Comparison of ENCODE assay signal across 24 cellular contexts in the genomic region with DNA sequence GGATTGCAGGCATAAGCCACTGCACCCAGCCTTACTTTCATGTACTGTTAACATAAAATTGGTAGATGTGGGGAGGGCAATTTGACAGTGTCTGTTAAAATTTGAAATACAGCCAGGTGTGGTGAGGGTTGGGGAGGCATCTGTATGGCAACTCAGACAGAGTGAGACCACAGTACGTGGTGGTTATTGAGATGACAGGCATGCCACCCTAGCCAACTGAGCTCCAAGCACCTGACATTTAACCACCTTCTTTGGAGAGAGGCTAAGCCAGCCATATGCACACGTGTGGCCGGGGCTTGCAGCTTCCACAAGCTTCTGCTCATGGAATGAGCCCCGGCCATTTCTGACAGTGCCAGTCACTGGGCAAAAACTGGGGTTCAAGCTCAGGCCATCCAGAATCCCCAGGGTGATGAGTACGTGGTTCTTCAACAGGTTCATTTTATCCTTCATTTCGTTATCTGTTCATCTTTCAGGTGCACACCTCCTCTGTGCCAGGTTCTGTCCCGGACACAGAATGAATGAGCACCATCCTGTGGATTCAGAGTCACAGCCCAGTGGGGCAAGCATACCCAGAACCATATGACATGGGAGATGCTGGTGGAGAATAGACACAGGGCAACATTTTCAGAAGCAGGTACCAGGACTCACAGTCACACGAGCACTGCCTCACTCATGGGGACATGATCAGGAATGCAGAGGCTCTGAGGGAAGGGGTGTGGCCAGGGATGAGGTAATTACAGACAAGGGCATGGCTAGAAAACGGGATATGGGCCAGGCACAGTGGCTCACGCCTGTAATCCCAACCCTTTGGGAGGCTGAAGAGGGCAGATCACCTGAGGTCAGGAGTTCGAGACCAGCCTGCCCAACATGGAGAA. TPM values are rescaled to one million over a fixed set of nuclear protein-coding genes. Genes with fewer than 3 reads are reported as not detected.
DNase-seq lines count a peak whose midpoint lies in the region; ATAC-seq and TF ChIP-seq lines count a peak whose summit lies in the region.
"Had no signal": no experiment of that assay in that cellular context is flagged by ENCODE, and none has a peak within 500 bp of the region (broad histone marks: within the 10 kb centered on the region; RNA-seq: fewer than 3 reads in every experiment).

No MANE protein-coding gene starts in this region.

- no peak for DNase-seq in DND-41
- DNase-seq in HCT116 (ENCODE audit: low read depth, low spot score), result no peak
- peak; percentile 52 for DNase-seq in coronary artery (ENCODE audit: low spot score)
- no peak for DNase-seq in mucosa of descending colon
- no peak for DNase-seq in stimulated activated CD4-positive, alpha-beta T cell treated with anti-CD3 and anti-CD28 coated beads, Interleukin-2, amount 100 ng/mL, for 48 hours
- no peak for DNase-seq in KBM-7
- DNase-seq in activated T-cell treated with anti-CD3 and anti-CD28 coated beads, Interleukin-2, amount 50 U/mL, for 1 hour, result no peak
- DNase-seq: C1 segment of cervical spinal cord; CD4-positive, alpha-beta memory T cell; COR-L47; DMS79; GM23248; H9; MV-4-11; NCI-H1105 treated with DMSO at 0.1 percent for 48 hours; NCI-H146; NCI-H1930; NCI-H446; NCI-H524 treated with DMSO at 0.1 percent for 48 hours; NCI-H774; SIG-M5 had no signal

- H3K27me3 ChIP-seq in DND-41 (ENCODE audit: insufficient read depth, low read length, poor library complexity), result no peaks in the 10 kb centered on the region
- no peaks in the 10 kb centered on the region for H3K27me3 ChIP-seq in HCT116 (ENCODE audit: insufficient read depth, low read length)

- in situ Hi-C loops in KBM-7 (cut with MboI; ENCODE audit: low pct_unique_long_range_greater_than_20kb, low sequenced_read_pairs), result no loop called here

- no peak overlapping the region for H3K4me3 ChIP-seq in DND-41 (ENCODE audit: low read depth in 1 of 2, low read length in 2 of 2)
- H3K4me3 ChIP-seq in HCT116 (replicated peaks in 1 of 2; ENCODE audit: low read depth in 1 of 2, low read length in 2 of 2), result no peak overlapping the region
- H3K4me3 ChIP-seq in coronary artery, result no peak overlapping the region
- no peak overlapping the region for H3K4me3 ChIP-seq in mucosa of descending colon
- H3K4me3 ChIP-seq: GM23248, SK-N-MC had no signal

- intact Hi-C loops in HCT116 (cut with micrococcal nuclease), result no loop called here
- intact Hi-C loops in mucosa of descending colon (cut with DNase I, micrococcal nuclease), result no loop called here

- H3K4me2 ChIP-seq in DND-41 (ENCODE audit: insufficient read depth, low read length), result no peak overlapping the region
- no peak overlapping the region for H3K4me2 ChIP-seq in HCT116 (ENCODE audit: low read length)

- H3K9me3 ChIP-seq in DND-41 (ENCODE audit: insufficient read depth, low read length, severe bottlenecking) (no peaks in the 10 kb centered on the region), HCT116 (ENCODE audit: control insufficient read depth in 1 of 2, insufficient read depth in 1 of 2, low read depth in 1 of 2, low read length in 2 of 2) (no peaks in the 10 kb centered on the region), mucosa of descending colon (no peaks in the 10 kb centered on the region)

- no peak for TF ChIP-seq RAD21 in HCT116 (IDR thresholded peaks at IDR 0.05; ENCODE audit: low read depth)

- H3K79me2 ChIP-seq in DND-41 (ENCODE audit: insufficient read depth, low read length) (no peaks in the 10 kb centered on the region), HCT116 (ENCODE audit: insufficient read depth, low read length) (no peaks in the 10 kb centered on the region)

- no TSS peak for BruUV-seq in HCT116 (replicated peaks; lab: Mats Ljungman, UMichigan)

- TF ChIP-seq POLR2A in HCT116 (IDR thresholded peaks at IDR 0.05; ENCODE audit: borderline replicate concordance, extremely low read depth, insufficient read depth, insufficient read length), result no peak

- no peak overlapping the region for H2AFZ ChIP-seq in DND-41 (ENCODE audit: low read depth, low read length)
- no peak overlapping the region for H2AFZ ChIP-seq in HCT116 (ENCODE audit: low read depth, low read length, poor library complexity, severe bottlenecking)
- H2AFZ ChIP-seq: GM23248 had no signal

- H3K27ac ChIP-seq in DND-41 (ENCODE audit: low read length) (no peak overlapping the region), HCT116 (ENCODE audit: low read depth, low read length) (no peak overlapping the region), coronary artery (no peak overlapping the region)
- H3K27ac ChIP-seq: GM23248, SK-N-MC had no signal

- ATAC-seq in DND-41 (ENCODE audit: insufficient read depth, low read depth) (peak; percentile 40; the same call in 1 of the 3 replicates), HCT116 (peak; percentile 52; the same call in 1 of the 2 replicates), mucosa of descending colon (peak; percentile 18), GM18868 (IDR thresholded peaks at IDR 0.05; ENCODE audit: unreplicated experiment) (no peak)

- no peaks in the 10 kb centered on the region for H4K20me1 ChIP-seq in DND-41 (ENCODE audit: insufficient read depth, low read length)
- H4K20me1 ChIP-seq in HCT116 (ENCODE audit: insufficient read depth), result no peaks in the 10 kb centered on the region

- H3K4me1 ChIP-seq in DND-41 (ENCODE audit: insufficient read depth, low read length) (no peaks in the 10 kb centered on the region), HCT116 (ENCODE audit: control insufficient read depth in 1 of 2, insufficient read depth in 2 of 2, low read length in 2 of 2) (peaks cover 3 to 5% of the 10 kb centered on the region in 2 experiments; a peak in 3 of 4 replicates), mucosa of descending colon (ENCODE audit: low read depth) (peaks cover 2% of the 10 kb centered on the region)

- no peak for TF ChIP-seq CTCF in DND-41 (IDR thresholded peaks at IDR 0.05; ENCODE audit: borderline replicate concordance, extremely low read depth, low read length, poor library complexity, severe bottlenecking)
- no peak for TF ChIP-seq CTCF in HCT116 (IDR thresholded peaks at IDR 0.05 in 2 of 3, conservative IDR thresholded peaks at IDR 0.05 in 1 of 3; ENCODE audit: borderline replicate concordance in 1 of 3, insufficient read depth in 1 of 3, low read depth in 2 of 3, low read length in 2 of 3)
- TF ChIP-seq CTCF in coronary artery (IDR thresholded peaks at IDR 0.05), result no peak
- no peak for TF ChIP-seq CTCF in mucosa of descending colon (IDR thresholded peaks at IDR 0.05)

- H3K9me2 ChIP-seq in HCT116 (ENCODE audit: insufficient read depth), result no peaks in the 10 kb centered on the region

- CTCF ChIA-PET in HCT116 (lab: Charles Lee), result no interaction called here

- POLR2A ChIA-PET in HCT116 (lab: Charles Lee), result no interaction called here

- H3K36me3 ChIP-seq in DND-41 (ENCODE audit: insufficient read depth, low read length) (no peaks in the 10 kb centered on the region), HCT116 (ENCODE audit: control insufficient read depth in 1 of 2, insufficient read depth in 2 of 2, low read length in 2 of 2) (no peaks in the 10 kb centered on the region), mucosa of descending colon (ENCODE audit: low read depth) (no peaks in the 10 kb centered on the region)

- H3K9ac ChIP-seq in DND-41 (ENCODE audit: low read depth, low read length), result no peak overlapping the region
- H3K9ac ChIP-seq in HCT116 (ENCODE audit: low read length), result no peak overlapping the region
- H3K9ac ChIP-seq: GM23248 had no signal

- RAD21 ChIA-PET in HCT116 (lab: Charles Lee; ENCODE audit: low non-redundant PET in 1 of 2, low total read pairs in 2 of 2, uncharacterized antibody in 2 of 2, unreplicated experiment in 2 of 2), result no interaction called here

TF ChIP-seq in HCT116, 20 proteins besides CTCF, POLR2A, EP300 and RAD21:
- no peak for TF ChIP-seq FOSL1 (IDR thresholded peaks at IDR 0.05; ENCODE audit: low read depth)
- TF ChIP-seq SIN3A (IDR thresholded peaks at IDR 0.05; ENCODE audit: low read depth), result no peak
- TF ChIP-seq, protein P1, sequence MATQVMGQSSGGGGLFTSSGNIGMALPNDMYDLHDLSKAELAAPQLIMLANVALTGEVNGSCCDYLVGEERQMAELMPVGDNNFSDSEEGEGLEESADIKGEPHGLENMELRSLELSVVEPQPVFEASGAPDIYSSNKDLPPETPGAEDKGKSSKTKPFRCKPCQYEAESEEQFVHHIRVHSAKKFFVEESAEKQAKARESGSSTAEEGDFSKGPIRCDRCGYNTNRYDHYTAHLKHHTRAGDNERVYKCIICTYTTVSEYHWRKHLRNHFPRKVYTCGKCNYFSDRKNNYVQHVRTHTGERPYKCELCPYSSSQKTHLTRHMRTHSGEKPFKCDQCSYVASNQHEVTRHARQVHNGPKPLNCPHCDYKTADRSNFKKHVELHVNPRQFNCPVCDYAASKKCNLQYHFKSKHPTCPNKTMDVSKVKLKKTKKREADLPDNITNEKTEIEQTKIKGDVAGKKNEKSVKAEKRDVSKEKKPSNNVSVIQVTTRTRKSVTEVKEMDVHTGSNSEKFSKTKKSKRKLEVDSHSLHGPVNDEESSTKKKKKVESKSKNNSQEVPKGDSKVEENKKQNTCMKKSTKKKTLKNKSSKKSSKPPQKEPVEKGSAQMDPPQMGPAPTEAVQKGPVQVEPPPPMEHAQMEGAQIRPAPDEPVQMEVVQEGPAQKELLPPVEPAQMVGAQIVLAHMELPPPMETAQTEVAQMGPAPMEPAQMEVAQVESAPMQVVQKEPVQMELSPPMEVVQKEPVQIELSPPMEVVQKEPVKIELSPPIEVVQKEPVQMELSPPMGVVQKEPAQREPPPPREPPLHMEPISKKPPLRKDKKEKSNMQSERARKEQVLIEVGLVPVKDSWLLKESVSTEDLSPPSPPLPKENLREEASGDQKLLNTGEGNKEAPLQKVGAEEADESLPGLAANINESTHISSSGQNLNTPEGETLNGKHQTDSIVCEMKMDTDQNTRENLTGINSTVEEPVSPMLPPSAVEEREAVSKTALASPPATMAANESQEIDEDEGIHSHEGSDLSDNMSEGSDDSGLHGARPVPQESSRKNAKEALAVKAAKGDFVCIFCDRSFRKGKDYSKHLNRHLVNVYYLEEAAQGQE (IDR thresholded peaks at IDR 0.05; ENCODE audit: low read depth), result no peak
- no peak for TF ChIP-seq ELF1 (IDR thresholded peaks at IDR 0.05; ENCODE audit: borderline replicate concordance, low read depth)
- TF ChIP-seq SP1 (IDR thresholded peaks at IDR 0.05; ENCODE audit: low read depth), result no peak
- no peak for TF ChIP-seq YY1 (IDR thresholded peaks at IDR 0.05; ENCODE audit: extremely low read depth, insufficient replicate concordance, low read depth, low read length)
- TF ChIP-seq, protein P2, sequence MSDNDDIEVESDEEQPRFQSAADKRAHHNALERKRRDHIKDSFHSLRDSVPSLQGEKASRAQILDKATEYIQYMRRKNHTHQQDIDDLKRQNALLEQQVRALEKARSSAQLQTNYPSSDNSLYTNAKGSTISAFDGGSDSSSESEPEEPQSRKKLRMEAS (IDR thresholded peaks at IDR 0.05), result no peak
TF ChIP-seq in HCT116: peak in this region for 0.

RNA-seq across cellular contexts. Expression of a gene that starts 36.2 kb away (rescaled TPM):
- not detected for total RNA-seq in HCT116 (2021; ENCODE audit: unreplicated experiment)
- polyA plus RNA-seq in HCT116 (2012), result not detected in 2 replicates
- not detected for total RNA-seq in mucosa of descending colon
- total RNA-seq: A673; CD4-positive, alpha-beta memory T cell; GM23248; H9 had no signal
- polyA plus RNA-seq: CD4-positive, alpha-beta memory T cell; GM23248 had no signal
